Comparison of ENCODE assay signal across 16 cellular contexts in the genomic region with DNA sequence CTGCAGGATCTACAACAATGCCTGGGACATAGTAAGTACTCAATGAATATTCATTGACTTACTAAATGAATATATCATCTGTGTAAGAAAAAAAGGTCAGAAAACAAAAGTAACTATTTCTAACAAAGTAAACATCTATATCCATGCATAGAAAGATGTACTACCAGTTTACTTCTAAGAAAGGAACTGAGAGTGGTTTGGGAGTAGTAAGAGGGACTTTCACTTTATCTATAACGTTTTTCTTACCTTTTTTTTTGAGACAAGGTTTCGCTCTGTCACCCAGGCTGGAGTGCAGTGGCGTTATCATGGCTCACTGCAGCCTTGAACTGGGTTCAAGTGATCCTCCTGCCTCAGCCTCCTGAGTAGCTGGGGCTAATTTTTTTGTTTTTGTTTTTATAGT. TPM values are rescaled to one million over a fixed set of nuclear protein-coding genes. Genes with fewer than 3 reads are reported as not detected.
DNase-seq lines count a peak whose midpoint lies in the region; ATAC-seq, FAIRE-seq and TF ChIP-seq lines count a peak whose summit lies in the region.
"Had no signal": no experiment of that assay in that cellular context is flagged by ENCODE, and none has a peak within 500 bp of the region (broad histone marks: within the 10 kb centered on the region; RNA-seq: fewer than 3 reads in every experiment).

No MANE protein-coding gene starts in this region.

- intact Hi-C loops in transverse colon (cut with DNase I; ENCODE audit: low total_unique reads) = no loop called here

- no peak overlapping the region for H3K27ac ChIP-seq in transverse colon
- H3K27ac ChIP-seq: hepatocyte, SK-N-MC, testis had no signal

- no peak for TF ChIP-seq EP300 in transverse colon (IDR thresholded peaks at IDR 0.05; ENCODE audit: low read depth)

- H3K27me3 ChIP-seq in transverse colon = no peaks in the 10 kb centered on the region
- H3K27me3 ChIP-seq: hepatocyte, testis had no signal

- no peak overlapping the region for H3K4me3 ChIP-seq in transverse colon
- H3K4me3 ChIP-seq: hepatocyte, SK-N-MC, testis had no signal

- TF ChIP-seq POLR2A in GM12892 (IDR thresholded peaks at IDR 0.05; ENCODE audit: low read depth, low read length) (no peak), transverse colon (IDR thresholded peaks at IDR 0.05) (no peak)

- H3K9me3 ChIP-seq in transverse colon = no peaks in the 10 kb centered on the region
- H3K9me3 ChIP-seq: testis had no signal

- no peak for TF ChIP-seq CTCF in transverse colon (IDR thresholded peaks at IDR 0.05)

- peaks cover 0 to 33% (median 4%) of the 10 kb centered on the region in 4 donors for H3K36me3 ChIP-seq in transverse colon

- H3K4me1 ChIP-seq in transverse colon = no peaks in the 10 kb centered on the region
- H3K4me1 ChIP-seq: testis had no signal

- ATAC-seq in GM19438 (IDR thresholded peaks at IDR 0.05; ENCODE audit: low read depth, unreplicated experiment) (peak; percentile 99), HG02759 (IDR thresholded peaks at IDR 0.05; ENCODE audit: unreplicated experiment) (peak; percentile 93), HG03439 (IDR thresholded peaks at IDR 0.05; ENCODE audit: unreplicated experiment) (peak; percentile 80)
- ATAC-seq: activated CD4-positive, CD25-positive, alpha-beta regulatory T cell treated with anti-CD3 and anti-CD28 coated beads, Interleukin-2, amount 50 U/mL, for 24 hours had no signal

- peak; percentile 85 for FAIRE-seq in GM12892 (lab: Jason Lieb, UNC)
- FAIRE-seq: endometrium had no signal

- 53 to 73% methylated on average over 3 of the region's 3 CpGs for WGBS in transverse colon (ENCODE audit: low coverage in 1 of 2), 2 donors

- no peak for DNase-seq in GM12892 (ENCODE audit: insufficient read length)
- DNase-seq in anterior cingulate cortex (lab: John Stamatoyannopoulos, UW) = no peak
- DNase-seq in iPS-NIHi7 (ENCODE audit: extremely low spot score) = no peak
- no peak for DNase-seq in stimulated activated CD4-positive, alpha-beta T cell treated with anti-CD3 and anti-CD28 coated beads, Interleukin-4, amount 100 ng/mL, for 24 hours
- no peak for DNase-seq in transverse colon
- DNase-seq: activated effector memory CD4-positive, alpha-beta T cell treated with Interleukin-2 at 50 U/mL for 16 hours; DMS79 treated with DMSO at 0.1 percent for 48 hours; NCI-H774; testis had no signal

- in situ Hi-C loops in transverse colon (cut with MboI; ENCODE audit: low pct_ligation_motif_present in 1 of 4, low pct_unique_long_range_greater_than_20kb in 1 of 4, low sequenced_read_pairs in 3 of 4) = no loop called here

RNA-seq across cellular contexts. Expression of a gene that starts 25.7 kb away (rescaled TPM):
- 10.7 TPM for polyA plus RNA-seq in GM12892 (2012; ENCODE audit: missing spikeins)
- 10 to 100 TPM in 2 of 4 donors, 1 to 10 TPM in 2; 1.5 to 29.7 (median 10.6) TPM for total RNA-seq in transverse colon

RNA-seq across cellular contexts. Expression of a gene that starts 25.7 kb away (rescaled TPM):
- polyA plus RNA-seq in GM12892 (2012; ENCODE audit: missing spikeins) = 21.6 TPM
- 10 to 100 TPM in 2 of 4 donors, 1 to 10 TPM in 1, not detected in 1; 10.0 to 14.6 (median 12.9) TPM for total RNA-seq in transverse colon

RNA-seq across cellular contexts. Expression of a gene that starts 39.6 kb away (rescaled TPM):
- 0.06 TPM for polyA plus RNA-seq in GM12892 (2012; ENCODE audit: missing spikeins)
- total RNA-seq in transverse colon = under 1 TPM in 2 of 4 donors, not detected in 2; 0.14 to 0.32 TPM
